Comparison of ENCODE assay signal across 18 cellular contexts in genomic region chr4:165426769-165427168, GRCh38. TPM values are rescaled to one million over a fixed set of nuclear protein-coding genes. Genes with fewer than 3 reads are reported as not detected.
"Had no signal": no experiment of that assay in that cellular context is flagged by ENCODE, and none has a peak within 500 bp of the region (broad histone marks: within the 10 kb centered on the region; RNA-seq: fewer than 3 reads in every experiment).

No MANE protein-coding gene starts in this region.

- H3K4me2 ChIP-seq: hepatocyte had no signal

- H3K36me3 ChIP-seq: neutrophil, right lobe of liver, tibial nerve, upper lobe of right lung, vagina had no signal

- ATAC-seq: foreskin keratinocyte; left colon; naive thymus-derived CD4-positive, alpha-beta T cell; psoas muscle; right lobe of liver; stimulated activated effector memory CD8-positive, alpha-beta T cell treated with anti-CD3 and anti-CD28 coated beads, Interleukin-12 subunit alpha, Interleukin-12 subunit beta, amount 100 ng/mL, for 72 hours; upper lobe of right lung had no signal

- H3K27ac ChIP-seq: foreskin keratinocyte, hepatocyte, neutrophil, psoas muscle, right lobe of liver, testis, tibial nerve, upper lobe of right lung, vagina had no signal

- DNase-seq: dermis blood vessel endothelial cell; erythroblast; foreskin keratinocyte; left colon; naive thymus-derived CD4-positive, alpha-beta T cell; psoas muscle; retina; right lobe of liver; stimulated activated CD4-positive, alpha-beta T cell treated with anti-CD3 and anti-CD28 coated beads, Interleukin-4, amount 100 ng/mL, for 1 hour; stimulated activated CD8-positive, alpha-beta memory T cell treated with anti-CD3 and anti-CD28 coated beads, Interleukin-4, amount 100 ng/mL, for 48 hours; testis; upper lobe of right lung had no signal

- H3K4me3 ChIP-seq: hepatocyte, psoas muscle, right lobe of liver, testis, tibial nerve, upper lobe of right lung, vagina had no signal

- H3K4me1 ChIP-seq: foreskin keratinocyte, psoas muscle, right lobe of liver, testis, tibial nerve, upper lobe of right lung, vagina had no signal

- FAIRE-seq: endothelial cell of umbilical vein had no signal

- H3K27me3 ChIP-seq: foreskin keratinocyte, hepatocyte, neutrophil, right lobe of liver, testis, tibial nerve, upper lobe of right lung, vagina had no signal

- H3K9me3 ChIP-seq: neutrophil, psoas muscle, right lobe of liver, testis, upper lobe of right lung had no signal

- H2AFZ ChIP-seq: hepatocyte had no signal

- H3K79me2 ChIP-seq: hepatocyte had no signal

RNA-seq across cellular contexts. Expression of gene CPE, which starts 48.0 kb away (rescaled TPM):
- total RNA-seq: naive thymus-derived CD4-positive, alpha-beta T cell had no signal
